ENCODE assay signal across 20 cellular contexts in the genomic region with DNA sequence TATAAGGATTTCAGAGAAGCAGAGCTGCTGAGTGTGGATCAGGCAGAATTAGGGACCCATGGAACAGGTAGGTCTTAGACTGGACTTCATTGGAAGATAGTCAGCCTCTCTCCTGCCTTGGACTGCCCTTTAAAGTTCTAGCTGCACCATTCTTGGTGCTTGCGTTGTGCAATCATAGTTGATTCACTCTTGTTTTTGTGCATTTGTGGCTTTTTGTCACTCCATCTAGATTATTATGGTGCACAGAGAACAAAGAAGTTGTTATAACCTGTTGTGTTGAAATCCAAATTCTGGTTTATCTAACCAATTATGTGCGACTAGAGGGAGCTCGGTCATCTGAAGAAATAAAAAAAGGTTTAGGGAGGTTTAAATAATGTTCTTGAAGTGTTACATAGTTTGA. TPM values are rescaled to one million over a fixed set of nuclear protein-coding genes. Genes with fewer than 3 reads are reported as not detected.
DNase-seq lines count a peak whose midpoint lies in the region; ATAC-seq, FAIRE-seq and TF ChIP-seq lines count a peak whose summit lies in the region.
"Had no signal": no experiment of that assay in that cellular context is flagged by ENCODE, and none has a peak within 500 bp of the region (broad histone marks: within the 10 kb centered on the region; RNA-seq: fewer than 3 reads in every experiment).

No MANE protein-coding gene starts in this region.

- ATAC-seq in A549 (no peak), T-helper 17 cell (no peak), GM21576 (IDR thresholded peaks at IDR 0.05; ENCODE audit: unreplicated experiment) (no peak), GM21717 (IDR thresholded peaks at IDR 0.05; ENCODE audit: unreplicated experiment) (no peak)
- ATAC-seq in stimulated activated memory B cell treated with anti-CD40 and anti-IgM and Interleukin-4, amounts not matched to agents 10 μg/mL and 1 μg/mL and 100 μg/mL, for 72 hours = no peak
- ATAC-seq: stimulated activated naive B cell treated with anti-CD40 and anti-IgM and Interleukin-4, amounts not matched to agents 10 μg/mL and 1 μg/mL and 100 μg/mL, for 72 hours had no signal

- TF ChIP-seq RAD21 in A549 (conservative IDR thresholded peaks at IDR 0.05 in 1 of 2, IDR thresholded peaks at IDR 0.05 in 1 of 2) = no peak

- no peak for FAIRE-seq in A549 (lab: Jason Lieb, UNC)
- FAIRE-seq: GM18507 had no signal

- TF ChIP-seq EP300 in A549 (IDR thresholded peaks at IDR 0.05) = no peak

- peak overlapping the region; percentile 76 for H3K27ac Mint-ChIP-seq in T-helper 17 cell
- no peak overlapping the region for H3K27ac Mint-ChIP-seq in stimulated activated memory B cell treated with anti-CD40 and anti-IgM and Interleukin-4, amounts not matched to agents 10 μg/mL and 1 μg/mL and 100 μg/mL, for 72 hours
- H3K27ac Mint-ChIP-seq: stimulated activated naive B cell treated with anti-CD40 and anti-IgM and Interleukin-4, amounts not matched to agents 10 μg/mL and 1 μg/mL and 100 μg/mL, for 72 hours had no signal

- H3K36me3 Mint-ChIP-seq in T-helper 17 cell (ENCODE audit: low read depth) = peaks cover 17% of the 10 kb centered on the region
- peaks cover 75% of the 10 kb centered on the region for H3K36me3 Mint-ChIP-seq in stimulated activated memory B cell treated with anti-CD40 and anti-IgM and Interleukin-4, amounts not matched to agents 10 μg/mL and 1 μg/mL and 100 μg/mL, for 72 hours

- H3K4me1 Mint-ChIP-seq in T-helper 17 cell = peaks cover 10% of the 10 kb centered on the region
- H3K4me1 Mint-ChIP-seq in stimulated activated memory B cell treated with anti-CD40 and anti-IgM and Interleukin-4, amounts not matched to agents 10 μg/mL and 1 μg/mL and 100 μg/mL, for 72 hours = peaks cover 20% of the 10 kb centered on the region

- POLR2A ChIA-PET in A549 (lab: Yijun Ruan, JAX) = no interaction called here
- POLR2A ChIA-PET in HEK293 (lab: Yijun Ruan, JAX) = no interaction called here

- H3K4me3 ChIP-seq in A549 (no peak overlapping the region), HEK293 (ENCODE audit: low read depth, low read length) (no peak overlapping the region), foreskin fibroblast (ENCODE audit: low read depth in 1 of 2, low read length in 2 of 2) (no peak overlapping the region)
- H3K4me3 ChIP-seq: adrenal gland, left ventricle myocardium inferior, right atrium auricular region, thoracic aorta had no signal

- H3K4me1 ChIP-seq in A549 (peaks cover 56% of the 10 kb centered on the region), HEK293 (ENCODE audit: control insufficient read depth, insufficient read depth, low read length) (no peaks in the 10 kb centered on the region)
- H3K4me1 ChIP-seq: adrenal gland, right atrium auricular region had no signal

- TF ChIP-seq POLR2A in A549 (IDR thresholded peaks at IDR 0.05; ENCODE audit: low read length) = no peak

- peaks cover 11 to 90% of the 10 kb centered on the region in 2 experiments for H3K36me3 ChIP-seq in HEK293 (ENCODE audit: control insufficient read depth in 2 of 2, insufficient read depth in 1 of 2, low read length in 2 of 2)

- DNase-seq in A549 (ENCODE audit: low read depth in 1 of 2, low spot score in 1 of 2) (no peak), T-helper 17 cell (no peak), foreskin fibroblast (peak; percentile 42 to 62), EL (no peak)
- DNase-seq: activated effector memory CD4-positive, alpha-beta T cell treated with Interleukin-2 at 50 U/mL for 16 hours; adrenal gland; left ventricle myocardium inferior; NCI-H1417 treated with DMSO at 0.1 percent for 48 hours; NCI-H526 treated with DMSO at 0.1 percent for 48 hours; occipital lobe; OCI-M1; stimulated activated naive B cell treated with anti-CD40 and anti-IgM and Interleukin-4, amounts not matched to agents 10 μg/mL and 1 μg/mL and 100 μg/mL, for 72 hours had no signal

- CTCF ChIA-PET in A549 (lab: Yijun Ruan, JAX) = interaction anchor here (0.5 kb wide), 1 partner anchor 415 kb away, joined by 3 read pairs; no protein-coding TSS in a partner anchor
- CTCF ChIA-PET in HEK293 (lab: Yijun Ruan, JAX) = interaction anchor here (1.4 kb wide), 1 partner anchor 293 kb away, joined by 4 read pairs; no protein-coding TSS in a partner anchor

- TF ChIP-seq CTCF in A549 (IDR thresholded peaks at IDR 0.05) (no peak), HEK293 (tag by site-specific recombination; IDR thresholded peaks at IDR 0.05) (no peak), foreskin fibroblast (IDR thresholded peaks at IDR 0.05; ENCODE audit: low read depth, low read length) (no peak)

- H3K27ac ChIP-seq in A549 (no peak overlapping the region), HEK293 (ENCODE audit: extremely low read depth, low read depth, low read length) (no peak overlapping the region)
- H3K27ac ChIP-seq: adrenal gland, KMS-11, left ventricle myocardium inferior, right atrium auricular region, thoracic aorta had no signal

- no peaks in the 10 kb centered on the region for H3K27me3 Mint-ChIP-seq in T-helper 17 cell
- H3K27me3 Mint-ChIP-seq in stimulated activated memory B cell treated with anti-CD40 and anti-IgM and Interleukin-4, amounts not matched to agents 10 μg/mL and 1 μg/mL and 100 μg/mL, for 72 hours = no peaks in the 10 kb centered on the region
- H3K27me3 Mint-ChIP-seq: stimulated activated naive B cell treated with anti-CD40 and anti-IgM and Interleukin-4, amounts not matched to agents 10 μg/mL and 1 μg/mL and 100 μg/mL, for 72 hours had no signal

- WGBS in A549 (ENCODE audit: missing lambda C conversion rate) = 92% methylated on average over 3 of the region's 3 CpGs

- H3K9me3 Mint-ChIP-seq in stimulated activated memory B cell treated with anti-CD40 and anti-IgM and Interleukin-4, amounts not matched to agents 10 μg/mL and 1 μg/mL and 100 μg/mL, for 72 hours = no peaks in the 10 kb centered on the region
- H3K9me3 Mint-ChIP-seq: stimulated activated naive B cell treated with anti-CD40 and anti-IgM and Interleukin-4, amounts not matched to agents 10 μg/mL and 1 μg/mL and 100 μg/mL, for 72 hours had no signal

- H3K4me3 Mint-ChIP-seq in T-helper 17 cell = no peak overlapping the region
- no peak overlapping the region for H3K4me3 Mint-ChIP-seq in stimulated activated memory B cell treated with anti-CD40 and anti-IgM and Interleukin-4, amounts not matched to agents 10 μg/mL and 1 μg/mL and 100 μg/mL, for 72 hours
- H3K4me3 Mint-ChIP-seq: stimulated activated naive B cell treated with anti-CD40 and anti-IgM and Interleukin-4, amounts not matched to agents 10 μg/mL and 1 μg/mL and 100 μg/mL, for 72 hours had no signal

- H3K9me3 ChIP-seq in A549 (no peaks in the 10 kb centered on the region), HEK293 (ENCODE audit: control insufficient read depth, insufficient read depth, low read depth, low read length) (no peaks in the 10 kb centered on the region), T-helper 17 cell (ENCODE audit: control insufficient read depth, low read length, poor library complexity, severe bottlenecking) (no peaks in the 10 kb centered on the region)
- H3K9me3 ChIP-seq: adrenal gland, left ventricle myocardium inferior, right atrium auricular region, thoracic aorta had no signal

- H3K4me2 ChIP-seq in A549 = 0 out of 3 replicates have a peak overlapping the region, but pooled peaks have one; percentile 4
- H3K4me2 ChIP-seq: KMS-11 had no signal

TF ChIP-seq in A549, 52 proteins besides CTCF, POLR2A, EP300 and RAD21:
- TF ChIP-seq CEBPB (IDR thresholded peaks at IDR 0.05) (peak in 1 of 2 experiments; percentile 6; a peak in 1 of 4 replicates), CHD4 (IDR thresholded peaks at IDR 0.05; ENCODE audit: borderline replicate concordance) (no peak)

TF ChIP-seq in HEK293, 187 proteins besides CTCF, POLR2A, EP300 and RAD21:
- TF ChIP-seq SCRT2 (tag by site-specific recombination; IDR thresholded peaks at IDR 0.05) (peak; percentile 15; the same call in 1 of the 2 replicates), ZNF768 (tag by site-specific recombination; IDR thresholded peaks at IDR 0.05) (no peak)
TF ChIP-seq in HEK293: peak in this region for 1.

RNA-seq across cellular contexts. Expression of gene JADE1, which starts 59.3 kb away (rescaled TPM):
- 46.7 and 54.6 TPM in 2 replicates for polyA plus RNA-seq in A549 (2011; rRNA removed)
- polyA plus RNA-seq in A549 (2012; cell fraction: cytosol; rRNA removed) = 13.9 and 16.6 TPM in 2 replicates
- polyA plus RNA-seq in A549 (2012; cell fraction: nucleus; rRNA removed) = 22.4 and 32.8 TPM in 2 replicates
- polyA plus RNA-seq in A549 (2017; fragmentation: RNase III; extraction: RNeasy Plus Mini Kit Qiagen cat#74134 plus additional on column Dnase treatment) = 21.7 to 25.1 TPM (median 23.7 TPM) in 3 replicates
- 74.8 and 83.3 TPM in 2 replicates for polyA minus RNA-seq in A549 (2011; rRNA and poly(A)+ RNA removed)
- total RNA-seq in T-helper 17 cell = 10 to 100 TPM; 38.0 to 53.1 TPM

Comparison
In these comparisons a context has a peak if more than half of its experiments do, and no peak if none do; other contexts are left out.
1. DNase-seq: peak in foreskin fibroblast (2 of 2); none in A549 (0 of 2), T-helper 17 cell (0 of 3) and EL (single experiment).